ENCODE assay signal across 8 cellular contexts in the genomic region with DNA sequence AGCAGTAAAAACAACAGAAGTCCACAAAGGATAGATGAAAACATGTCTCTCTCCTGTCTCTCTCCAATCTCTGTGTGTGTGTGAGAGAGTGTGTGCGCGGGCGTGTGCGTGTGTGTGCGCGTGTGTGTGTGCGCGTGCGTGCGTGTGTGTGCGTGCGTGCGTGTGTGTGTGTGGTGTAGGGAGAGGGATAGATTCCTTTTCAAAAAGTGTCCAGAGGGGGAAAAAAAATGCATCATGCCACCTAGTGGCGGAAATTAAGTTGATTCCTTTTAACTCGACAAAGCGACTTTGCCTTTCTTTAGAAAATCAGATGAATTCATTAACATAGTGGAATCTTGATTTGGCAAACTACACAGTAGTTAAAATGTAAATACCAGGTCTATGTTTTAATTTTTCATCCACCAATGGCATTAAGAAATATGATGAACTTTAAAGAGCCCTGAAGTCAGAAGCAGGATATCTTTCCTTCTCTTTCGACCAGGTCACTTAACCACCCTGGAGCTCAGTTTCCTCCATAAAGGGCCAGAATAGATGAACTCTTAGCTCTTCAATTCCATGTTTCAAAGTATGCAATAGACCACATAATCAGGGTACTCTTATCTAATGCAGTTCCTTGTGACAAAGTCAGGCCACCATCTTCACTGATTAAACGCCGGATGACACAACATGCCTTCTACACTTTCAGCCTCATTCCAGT.
DNase-seq lines count a peak whose midpoint lies in the region; ATAC-seq and TF ChIP-seq lines count a peak whose summit lies in the region.

No MANE protein-coding gene starts in this region.

- no peaks in the 10 kb centered on the region for H3K9me3 ChIP-seq in Karpas-422 (ENCODE audit: low read length)
- no peaks in the 10 kb centered on the region for H3K9me3 ChIP-seq in ectodermal cell (ENCODE audit: control insufficient read depth, low read length)
- H3K9me3 ChIP-seq in lung (ENCODE audit: control insufficient read depth in 2 of 2, insufficient read depth in 1 of 2, low read length in 1 of 2): no peaks in the 10 kb centered on the region
- no peaks in the 10 kb centered on the region for H3K9me3 ChIP-seq in tibial artery

- peak; percentile 77 for ATAC-seq in lung (ENCODE audit: insufficient read depth, low FRiP score)
- no peak for ATAC-seq in GM21390 (IDR thresholded peaks at IDR 0.05; ENCODE audit: unreplicated experiment)

- POLR2A ChIA-PET in RWPE1 (lab: Yijun Ruan, JAX; ENCODE audit: low non-redundant PET): no interaction called here

- H3K9me2 ChIP-seq in Karpas-422 (replicated peaks; ENCODE audit: insufficient read depth, low read length): no peaks in the 10 kb centered on the region

- 17 to 20% methylated on average over 17 to 19 of the region's 19 CpGs for WGBS in ectodermal cell, 2 experiments
- 16% methylated on average over 19 of the region's 19 CpGs for WGBS in lung, 2 donors

- H3K4me1 ChIP-seq in Karpas-422 (ENCODE audit: low read length) (no peaks in the 10 kb centered on the region), ectodermal cell (ENCODE audit: control insufficient read depth, insufficient read depth, low read length) (no peaks in the 10 kb centered on the region), lung (ENCODE audit: control insufficient read depth in 2 of 2, insufficient read depth in 2 of 2, low read length in 2 of 2) (peaks cover 0 to 2% of the 10 kb centered on the region in 2 donors), tibial artery (peaks cover 0 to 6% (median 0%) of the 10 kb centered on the region in 4 donors)

- TF ChIP-seq CTCF in GM12864 (IDR thresholded peaks at IDR 0.05; ENCODE audit: low read depth, low read length, missing control alignments): peak; percentile 49
- peak; percentile 64 for TF ChIP-seq CTCF in RWPE1 (conservative IDR thresholded peaks at IDR 0.05; ENCODE audit: low read depth)
- TF ChIP-seq CTCF in lung (IDR thresholded peaks at IDR 0.05; ENCODE audit: control extremely low read depth, extremely low read depth): no peak
- peak; percentile 48 to 57 for TF ChIP-seq CTCF in tibial artery (IDR thresholded peaks at IDR 0.05)

- H4K20me1 ChIP-seq in Karpas-422 (ENCODE audit: insufficient read depth, low read depth, low read length): no peaks in the 10 kb centered on the region

- H2AFZ ChIP-seq in Karpas-422 (ENCODE audit: low read length): no peak overlapping the region

- DNase-seq in ACHN (peak; percentile 66), GM12864 (ENCODE audit: low read depth) (peak; percentile 10), Karpas-422 (peak; percentile 58), RWPE1 (ENCODE audit: low spot score) (peak; percentile 51), lung (ENCODE audit: low spot score) (no peak), tibial artery (peak; percentile 32 to 65)

- H3K4me2 ChIP-seq in Karpas-422 (ENCODE audit: low read depth, low read length, poor library complexity, severe bottlenecking): no peak overlapping the region

- H3K36me3 ChIP-seq in Karpas-422 (ENCODE audit: insufficient read depth, low read length) (no peaks in the 10 kb centered on the region), ectodermal cell (ENCODE audit: control insufficient read depth, insufficient read depth, low read length) (no peaks in the 10 kb centered on the region), lung (ENCODE audit: control insufficient read depth in 2 of 2, insufficient read depth in 2 of 2, low read length in 2 of 2) (no peaks in the 10 kb centered on the region), tibial artery (no peaks in the 10 kb centered on the region)

- H3K27me3 ChIP-seq in Karpas-422 (ENCODE audit: low read length) (no peaks in the 10 kb centered on the region), ectodermal cell (ENCODE audit: control insufficient read depth, insufficient read depth, low read length, poor library complexity, severe bottlenecking) (no peaks in the 10 kb centered on the region), lung (ENCODE audit: control insufficient read depth, insufficient read depth) (no peaks in the 10 kb centered on the region), tibial artery (no peaks in the 10 kb centered on the region)

- H3K4me3 ChIP-seq in GM12864 (ENCODE audit: low read depth, low read length): no peak overlapping the region
- H3K4me3 ChIP-seq in Karpas-422 (ENCODE audit: low read length): no peak overlapping the region
- H3K4me3 ChIP-seq in ectodermal cell (ENCODE audit: insufficient read depth, low read depth, low read length): peak overlapping the region; percentile 11
- no peak overlapping the region for H3K4me3 ChIP-seq in lung
- peak overlapping the region; percentile 39 to 42 for H3K4me3 ChIP-seq in tibial artery

- no peak overlapping the region for H3K9ac ChIP-seq in Karpas-422 (ENCODE audit: low read length)

- H3K27ac ChIP-seq in Karpas-422 (ENCODE audit: low read length): no peak overlapping the region
- no peak overlapping the region for H3K27ac ChIP-seq in RWPE1
- H3K27ac ChIP-seq in ectodermal cell (ENCODE audit: insufficient read depth, low read depth, low read length, poor library complexity, severe bottlenecking): no peak overlapping the region
- no peak overlapping the region for H3K27ac ChIP-seq in lung (ENCODE audit: low read depth in 1 of 2, low read length in 1 of 2)
- no peak overlapping the region for H3K27ac ChIP-seq in tibial artery

- H3K79me2 ChIP-seq in Karpas-422 (ENCODE audit: low read length): no peaks in the 10 kb centered on the region

- intact Hi-C loops in tibial artery (cut with DNase I; ENCODE audit: low total_unique reads): loop anchor here (10.0 kb wide), 1 partner anchor 616 kb away; no protein-coding TSS in a partner anchor

- CTCF ChIA-PET in RWPE1 (lab: Yijun Ruan, JAX): interaction anchor here (0.6 to 0.7 kb wide), 2 partner anchors 89 to 319 kb away, joined by 3 read pairs; no protein-coding TSS in a partner anchor

- in situ Hi-C loops in ACHN (cut with HindIII; ENCODE audit: low pct_ligation_motif_present, low pct_unique_long_range_greater_than_20kb, low sequenced_read_pairs): no loop called here

Comparison
In these comparisons a context has a peak if more than half of its experiments do, and no peak if none do; other contexts are left out.
1. H3K4me3 ChIP-seq: peak in ectodermal cell (single experiment) and tibial artery (2 of 2); none in GM12864 (single experiment), Karpas-422 (single experiment) and lung (single experiment).